ENCODE assay signal across 10 cellular contexts in genomic region chr2:9001778-9002177, GRCh38. TPM values are rescaled to one million over a fixed set of nuclear protein-coding genes. Genes with fewer than 3 reads are reported as not detected.
DNase-seq lines count a peak whose midpoint lies in the region; ATAC-seq and TF ChIP-seq lines count a peak whose summit lies in the region.
"Had no signal": no experiment of that assay in that cellular context is flagged by ENCODE, and none has a peak within 500 bp of the region (broad histone marks: within the 10 kb centered on the region; RNA-seq: fewer than 3 reads in every experiment).

No MANE protein-coding gene starts in this region.

- H3K4me2 ChIP-seq in skeletal muscle satellite cell (ENCODE audit: low read length) = peak overlapping the region; percentile 92

- no peak overlapping the region for H3K9ac ChIP-seq in skeletal muscle satellite cell (ENCODE audit: low read depth, low read length)

- ATAC-seq in activated naive CD4-positive, alpha-beta T cell treated with anti-CD3 and anti-CD28 coated beads, Interleukin-2, amount 50 U/mL, for 72 hours = no peak

- H3K27me3 ChIP-seq in skeletal muscle satellite cell (ENCODE audit: control insufficient read depth, insufficient read depth, low read length) = no peaks in the 10 kb centered on the region
- H3K27me3 ChIP-seq: upper lobe of left lung had no signal

- H3K27me3 Mint-ChIP-seq in activated naive CD4-positive, alpha-beta T cell treated with anti-CD3 and anti-CD28 coated beads, Interleukin-2, amount 10 ng/mL, durations not matched to agents 7 days and 5 days = peaks cover 18% of the 10 kb centered on the region
- peaks cover 7% of the 10 kb centered on the region for H3K27me3 Mint-ChIP-seq in activated CD4-positive, alpha-beta T cell treated with anti-CD3 and anti-CD28 coated beads, Interleukin-2, amount 10 ng/mL, durations not matched to agents 7 days and 5 days

- H3K27ac Mint-ChIP-seq in activated naive CD4-positive, alpha-beta T cell treated with anti-CD3 and anti-CD28 coated beads, Interleukin-2, amount 10 ng/mL, durations not matched to agents 7 days and 5 days = no peak overlapping the region
- no peak overlapping the region for H3K27ac Mint-ChIP-seq in activated naive CD4-positive, alpha-beta T cell treated with anti-CD3 and anti-CD28 coated beads, Interleukin-2, amount 50 U/mL, for 72 hours
- H3K27ac Mint-ChIP-seq in activated CD4-positive, alpha-beta T cell treated with anti-CD3 and anti-CD28 coated beads, Interleukin-2, amount 10 ng/mL, durations not matched to agents 7 days and 5 days = no peak overlapping the region

- CTCF ChIA-PET in activated naive CD4-positive, alpha-beta T cell treated with anti-CD3 and anti-CD28 coated beads, Interleukin-2, amount 10 ng/mL, durations not matched to agents 7 days and 5 days (lab: Charles Lee) = no interaction called here
- CTCF ChIA-PET in activated CD4-positive, alpha-beta T cell treated with anti-CD3 and anti-CD28 coated beads, Interleukin-2, amount 10 ng/mL, durations not matched to agents 7 days and 5 days (lab: Charles Lee) = no interaction called here

- H3K4me1 Mint-ChIP-seq in activated naive CD4-positive, alpha-beta T cell treated with anti-CD3 and anti-CD28 coated beads, Interleukin-2, amount 10 ng/mL, durations not matched to agents 7 days and 5 days = peaks cover 20% of the 10 kb centered on the region
- peaks cover 20% of the 10 kb centered on the region for H3K4me1 Mint-ChIP-seq in activated CD4-positive, alpha-beta T cell treated with anti-CD3 and anti-CD28 coated beads, Interleukin-2, amount 10 ng/mL, durations not matched to agents 7 days and 5 days

- peak overlapping the region; percentile 73 for H3K4me3 Mint-ChIP-seq in activated naive CD4-positive, alpha-beta T cell treated with anti-CD3 and anti-CD28 coated beads, Interleukin-2, amount 10 ng/mL, durations not matched to agents 7 days and 5 days
- no peak overlapping the region for H3K4me3 Mint-ChIP-seq in activated CD4-positive, alpha-beta T cell treated with anti-CD3 and anti-CD28 coated beads, Interleukin-2, amount 10 ng/mL, durations not matched to agents 7 days and 5 days

- POLR2A ChIA-PET in activated CD4-positive, alpha-beta T cell treated with anti-CD3 and anti-CD28 coated beads, Interleukin-2, amount 10 ng/mL, durations not matched to agents 7 days and 5 days (lab: Charles Lee) = no interaction called here

- H3K9me3 Mint-ChIP-seq in activated naive CD4-positive, alpha-beta T cell treated with anti-CD3 and anti-CD28 coated beads, Interleukin-2, amount 10 ng/mL, durations not matched to agents 7 days and 5 days = no peaks in the 10 kb centered on the region
- no peaks in the 10 kb centered on the region for H3K9me3 Mint-ChIP-seq in activated naive CD4-positive, alpha-beta T cell treated with anti-CD3 and anti-CD28 coated beads, Interleukin-2, amount 50 U/mL, for 72 hours
- H3K9me3 Mint-ChIP-seq in activated CD4-positive, alpha-beta T cell treated with anti-CD3 and anti-CD28 coated beads, Interleukin-2, amount 10 ng/mL, durations not matched to agents 7 days and 5 days = no peaks in the 10 kb centered on the region

- H3K36me3 ChIP-seq in skeletal muscle satellite cell (ENCODE audit: insufficient read depth, low read length) = no peaks in the 10 kb centered on the region
- H3K36me3 ChIP-seq: upper lobe of left lung had no signal

- TF ChIP-seq CTCF in VCaP (conservative IDR thresholded peaks at IDR 0.05) = no peak

- no peaks in the 10 kb centered on the region for H3K9me3 ChIP-seq in skeletal muscle satellite cell (replicated peaks; ENCODE audit: low read length)
- H3K9me3 ChIP-seq: upper lobe of left lung had no signal

- no peaks in the 10 kb centered on the region for H3K36me3 Mint-ChIP-seq in activated naive CD4-positive, alpha-beta T cell treated with anti-CD3 and anti-CD28 coated beads, Interleukin-2, amount 10 ng/mL, durations not matched to agents 7 days and 5 days
- H3K36me3 Mint-ChIP-seq in activated naive CD4-positive, alpha-beta T cell treated with anti-CD3 and anti-CD28 coated beads, Interleukin-2, amount 50 U/mL, for 72 hours = no peaks in the 10 kb centered on the region
- no peaks in the 10 kb centered on the region for H3K36me3 Mint-ChIP-seq in activated CD4-positive, alpha-beta T cell treated with anti-CD3 and anti-CD28 coated beads, Interleukin-2, amount 10 ng/mL, durations not matched to agents 7 days and 5 days (ENCODE audit: low read depth)

- peak overlapping the region; percentile 89 for H3K27ac ChIP-seq in VCaP

- H3K4me1 ChIP-seq in skeletal muscle satellite cell (ENCODE audit: control insufficient read depth, insufficient read depth, low read length) = peaks cover 29% of the 10 kb centered on the region

- no peak overlapping the region for H3K4me3 ChIP-seq in skeletal muscle satellite cell (ENCODE audit: low read length)

- DNase-seq in activated naive CD4-positive, alpha-beta T cell treated with anti-CD3 and anti-CD28 coated beads, Interleukin-2, amount 10 ng/mL, durations not matched to agents 7 days and 5 days = no peak
- DNase-seq in activated naive CD4-positive, alpha-beta T cell treated with anti-CD3 and anti-CD28 coated beads, Interleukin-2, amount 50 U/mL, for 72 hours (ENCODE audit: low spot score in 2 of 2) = no peak
- DNase-seq in globus pallidus (ENCODE audit: low spot score) = peak; percentile 24
- DNase-seq in activated CD4-positive, alpha-beta T cell treated with anti-CD3 and anti-CD28 coated beads, Interleukin-2, amount 10 ng/mL, durations not matched to agents 7 days and 5 days = no peak
- DNase-seq in NCI-H524 (lab: John Stamatoyannopoulos, UW) = no peak
- DNase-seq in DMS153 (lab: John Stamatoyannopoulos, UW) = no peak
- DNase-seq: effector CD8-positive, alpha-beta T cell; upper lobe of left lung had no signal

RNA-seq across cellular contexts. Expression of gene MBOAT2, which starts 1.7 kb away (rescaled TPM):
- total RNA-seq in activated naive CD4-positive, alpha-beta T cell treated with anti-CD3 and anti-CD28 coated beads, Interleukin-2, amount 50 U/mL, for 72 hours = 1 to 10 TPM; 4.4 to 6.6 TPM
- 15.9 and 17.5 TPM in 2 replicates for total RNA-seq in skeletal muscle satellite cell (2012; rRNA removed)
- total RNA-seq in activated CD4-positive, alpha-beta T cell treated with anti-CD3 and anti-CD28 coated beads, Interleukin-2, amount 10 ng/mL, durations not matched to agents 7 days and 5 days = 10 to 100 TPM in 1 of 2 experiments, 1 to 10 TPM in 1; 8.8 to 10.6 TPM
